Comparison of ENCODE assay signal across 7 cellular contexts in genomic region chr11:134941936-134942600, GRCh38.
A peak's percentile ranks its signal among the peaks of the same experiment; 100 is the strongest.
DNase-seq lines count a peak whose midpoint lies in the region; TF ChIP-seq lines count a peak whose summit lies in the region.
"Not testable (repeated sequence)": the region's sequence is repeated elsewhere in the genome, so short reads cannot be mapped to it uniquely, and the experiment has no call there.

No MANE protein-coding gene starts in this region.

- H3K27ac Mint-ChIP-seq in nephron progenitor cell: not testable (repeated sequence)

- peaks cover 12% of the 10 kb centered on the region for H3K27me3 Mint-ChIP-seq in nephron progenitor cell (ENCODE audit: low read depth, poor library complexity)

- DNase-seq in GM06990 (ENCODE audit: extremely low read depth, insufficient read length): not testable (repeated sequence)
- peak; percentile 13 for DNase-seq in NCI-H82 (lab: John Stamatoyannopoulos, UW)
- DNase-seq in astrocyte of the cerebellum (ENCODE audit: low read depth): peak; percentile 29
- DNase-seq in epithelial cell of esophagus (ENCODE audit: low read depth): peak; percentile 5
- peak; percentile 45 for DNase-seq in iPS DF 6.9 (ENCODE audit: low read depth, low spot score)
- DNase-seq in nephron progenitor cell: peak; percentile 72
- peak; percentile 15 for DNase-seq in stromal cell of bone marrow (ENCODE audit: low read depth)

- H3K36me3 ChIP-seq in GM06990 (ENCODE audit: control insufficient read depth, insufficient read depth, low read length); iPS DF 6.9 (ENCODE audit: control insufficient read depth, insufficient read depth, low read length): not testable (repeated sequence)

- TF ChIP-seq CTCF in GM06990 (IDR thresholded peaks at IDR 0.05; ENCODE audit: insufficient read depth, low read length, poor library complexity, severe bottlenecking) (peak; percentile 9), astrocyte of the cerebellum (IDR thresholded peaks at IDR 0.05; ENCODE audit: low read depth, low read length, missing control alignments) (peak; percentile 45), epithelial cell of esophagus (IDR thresholded peaks at IDR 0.05; ENCODE audit: insufficient read depth, low read depth, low read length, missing control alignments) (peak; percentile 22), nephron progenitor cell (IDR thresholded peaks at IDR 0.05) (peak; percentile 41)

- H3K36me3 Mint-ChIP-seq in nephron progenitor cell (ENCODE audit: low read depth): not testable (repeated sequence)

- not testable (repeated sequence) for H3K4me1 ChIP-seq in iPS DF 6.9 (ENCODE audit: control insufficient read depth, insufficient read depth, low read length)

- not testable (repeated sequence) for H3K27ac ChIP-seq in iPS DF 6.9 (ENCODE audit: low read length)

- not testable (repeated sequence) for H3K9me3 Mint-ChIP-seq in nephron progenitor cell

- H3K4me3 Mint-ChIP-seq in nephron progenitor cell: not testable (repeated sequence)

- H3K9me3 ChIP-seq in iPS DF 6.9 (ENCODE audit: control insufficient read depth, insufficient read depth, low read length): not testable (repeated sequence)

- H3K27me3 ChIP-seq in GM06990 (replicated peaks; ENCODE audit: control insufficient read depth, insufficient read depth, low read length); iPS DF 6.9 (ENCODE audit: control insufficient read depth, insufficient read depth, low read length): not testable (repeated sequence)

- no CpG with 5 or more reads among the region's 18 CpGs for WGBS in iPS DF 6.9 (ENCODE audit: insufficient coverage, insufficient read length)

- H3K4me1 Mint-ChIP-seq in nephron progenitor cell: peaks cover 84% of the 10 kb centered on the region

- in situ Hi-C loops in astrocyte of the cerebellum (cut with HindIII; ENCODE audit: low sequenced_read_pairs): not testable (repeated sequence)

- H3K4me3 ChIP-seq in GM06990 (replicated peaks; ENCODE audit: low read depth, low read length); astrocyte of the cerebellum (ENCODE audit: low read depth, low read length); epithelial cell of esophagus (ENCODE audit: low read length); iPS DF 6.9 (ENCODE audit: low read length): not testable (repeated sequence)
